In genomic region chr22:31179345-31179744, GRCh38 we compare ENCODE assay signal across 11 cellular contexts. TPM values are rescaled to one million over a fixed set of nuclear protein-coding genes. Genes with fewer than 3 reads are reported as not detected.
DNase-seq lines count a peak whose midpoint lies in the region.
"Had no signal": no experiment of that assay in that cellular context is flagged by ENCODE, and none has a peak within 500 bp of the region (broad histone marks: within the 10 kb centered on the region; RNA-seq: fewer than 3 reads in every experiment).

No MANE protein-coding gene starts in this region.

- H3K9ac ChIP-seq in skeletal muscle satellite cell (ENCODE audit: low read depth, low read length), result no peak overlapping the region

- H3K4me3 ChIP-seq in skeletal muscle satellite cell (ENCODE audit: low read length), result no peak overlapping the region
- H3K4me3 ChIP-seq: lung, SJCRH30 had no signal

- H3K36me3 ChIP-seq in skeletal muscle satellite cell (ENCODE audit: insufficient read depth, low read length), result peaks cover 15% of the 10 kb centered on the region

- no peaks in the 10 kb centered on the region for H3K9me3 ChIP-seq in skeletal muscle satellite cell (replicated peaks; ENCODE audit: low read length)
- H3K9me3 ChIP-seq: SJCRH30 had no signal

- peak overlapping the region; percentile 28 for H3K4me2 ChIP-seq in skeletal muscle satellite cell (ENCODE audit: low read length)

- peaks cover 33% of the 10 kb centered on the region for H3K4me1 ChIP-seq in skeletal muscle satellite cell (ENCODE audit: control insufficient read depth, insufficient read depth, low read length)
- H3K4me1 ChIP-seq: SJCRH30 had no signal

- DNase-seq in DMS 273 (lab: John Stamatoyannopoulos, UW; ENCODE audit: unreplicated experiment), result peak; percentile 58
- no peak for DNase-seq in DMS 273 treated with DMSO at 0.1 percent for 48 hours (lab: John Stamatoyannopoulos, UW)
- DNase-seq in NCI-H510A (lab: John Stamatoyannopoulos, UW), result peak; percentile 53
- DNase-seq in fibroblast of gingiva (ENCODE audit: low read depth), result peak; percentile 82
- DNase-seq in CD1c-positive myeloid dendritic cell (ENCODE audit: extremely low spot score), result no peak
- no peak for DNase-seq in HT-29 (ENCODE audit: low spot score)
- no peak for DNase-seq in C1 segment of cervical spinal cord (lab: John Stamatoyannopoulos, UW)
- DNase-seq: effector CD8-positive, alpha-beta T cell had no signal

- no peaks in the 10 kb centered on the region for H3K27me3 ChIP-seq in skeletal muscle satellite cell (ENCODE audit: control insufficient read depth, insufficient read depth, low read length)
- H3K27me3 ChIP-seq: SJCRH30 had no signal

RNA-seq across cellular contexts. Expression of gene RNF185, which starts 19.4 kb away (rescaled TPM):
- total RNA-seq in skeletal muscle satellite cell (2012; rRNA removed), result 23.6 and 28.0 TPM in 2 replicates
- 10.7 and 13.4 TPM in 2 replicates for total RNA-seq in HT-29 (2014; rRNA removed; shearing (Covaris generic))

RNA-seq across cellular contexts. Expression of gene LIMK2, which starts 32.8 kb away (rescaled TPM):
- total RNA-seq in skeletal muscle satellite cell (2012; rRNA removed), result 8.9 and 16.8 TPM in 2 replicates
- 24.4 and 28.4 TPM in 2 replicates for total RNA-seq in HT-29 (2014; rRNA removed; shearing (Covaris generic))

RNA-seq across cellular contexts. Expression of gene PLA2G3, which starts 39.0 kb away (rescaled TPM):
- 0.25 TPM in 1 of 2 replicates, not detected in the other for total RNA-seq in skeletal muscle satellite cell (2012; rRNA removed)
- not detected in 2 replicates for total RNA-seq in HT-29 (2014; rRNA removed; shearing (Covaris generic))

RNA-seq across cellular contexts. Expression of gene INPP5J, which starts 56.6 kb away (rescaled TPM):
- total RNA-seq in skeletal muscle satellite cell (2012; rRNA removed), result 0.22 and 0.51 TPM in 2 replicates
- total RNA-seq in HT-29 (2014; rRNA removed; shearing (Covaris generic)), result 1.8 TPM in 2 replicates

Comparison
In these comparisons a context has a peak if more than half of its experiments do, and no peak if none do; other contexts are left out.
1. DNase-seq: peak in DMS 273 (single experiment), NCI-H510A (single experiment) and fibroblast of gingiva (single experiment); none in DMS 273 treated with DMSO at 0.1 percent for 48 hours (single experiment), CD1c-positive myeloid dendritic cell (single experiment), HT-29 (single experiment) and C1 segment of cervical spinal cord (0 of 14).